24 cellular contexts compared by ENCODE assay signal in genomic region chr17:65185686-65186382, GRCh38. TPM values are rescaled to one million over a fixed set of nuclear protein-coding genes. Genes with fewer than 3 reads are reported as not detected.
DNase-seq lines count a peak whose midpoint lies in the region; ATAC-seq and TF ChIP-seq lines count a peak whose summit lies in the region.
"Had no signal": no experiment of that assay in that cellular context is flagged by ENCODE, and none has a peak within 500 bp of the region (broad histone marks: within the 10 kb centered on the region; RNA-seq: fewer than 3 reads in every experiment).

No MANE protein-coding gene starts in this region.

- no peak overlapping the region for H3K4me2 ChIP-seq in OCI-LY1 (ENCODE audit: low read length)
- H3K4me2 ChIP-seq: KMS-11 had no signal

- no peaks in the 10 kb centered on the region for H3K9me2 ChIP-seq in OCI-LY1 (ENCODE audit: low read depth, low read length)

- no peaks in the 10 kb centered on the region for H3K36me3 Mint-ChIP-seq in activated naive CD4-positive, alpha-beta T cell treated with anti-CD3 and anti-CD28 coated beads, Interleukin-2, amount 50 U/mL, for 24 hours
- no peaks in the 10 kb centered on the region for H3K36me3 Mint-ChIP-seq in activated naive CD4-positive, alpha-beta T cell treated with anti-CD3 and anti-CD28 coated beads, Interleukin-2, amount 50 U/mL, for 72 hours
- H3K36me3 Mint-ChIP-seq: activated naive CD8-positive, alpha-beta T cell treated with anti-CD3 and anti-CD28 coated beads for 36 hours had no signal

- H2AFZ ChIP-seq in OCI-LY1 (ENCODE audit: low read length): no peak overlapping the region

- H3K27ac Mint-ChIP-seq in activated naive CD4-positive, alpha-beta T cell treated with anti-CD3 and anti-CD28 coated beads, Interleukin-2, amount 50 U/mL, for 24 hours: peak overlapping the region; percentile 39
- no peak overlapping the region for H3K27ac Mint-ChIP-seq in activated naive CD4-positive, alpha-beta T cell treated with anti-CD3 and anti-CD28 coated beads, Interleukin-2, amount 50 U/mL, for 72 hours
- H3K27ac Mint-ChIP-seq: activated B cell treated with CpG ODN at 0.5 μM for 24 hours; activated naive CD8-positive, alpha-beta T cell treated with anti-CD3 and anti-CD28 coated beads for 36 hours had no signal

- TF ChIP-seq CTCF in OCI-LY1 (IDR thresholded peaks at IDR 0.05; ENCODE audit: low read length): peak; percentile 7; the same call in 1 of the 2 replicates

- H3K27ac ChIP-seq in OCI-LY1 (ENCODE audit: low read depth, low read length, poor library complexity, severe bottlenecking): no peak overlapping the region
- no peak overlapping the region for H3K27ac ChIP-seq in iPS-20b (ENCODE audit: low read length)
- H3K27ac ChIP-seq: ascending aorta, KMS-11, RWPE1, skin epidermis, upper lobe of right lung had no signal

- H3K4me3 ChIP-seq in OCI-LY1 (ENCODE audit: low read depth, low read length, poor library complexity, severe bottlenecking): no peak overlapping the region
- no peak overlapping the region for H3K4me3 ChIP-seq in iPS-20b (ENCODE audit: low read length)
- H3K4me3 ChIP-seq: ascending aorta, lung, skin epidermis, upper lobe of right lung had no signal

- no peaks in the 10 kb centered on the region for H3K27me3 Mint-ChIP-seq in activated naive CD4-positive, alpha-beta T cell treated with anti-CD3 and anti-CD28 coated beads, Interleukin-2, amount 50 U/mL, for 24 hours
- H3K27me3 Mint-ChIP-seq: activated B cell treated with CpG ODN at 0.5 μM for 24 hours had no signal

- H3K27me3 ChIP-seq in OCI-LY1 (ENCODE audit: insufficient read depth, low read length) (peaks cover 24% of the 10 kb centered on the region), iPS-20b (ENCODE audit: insufficient read depth, low read length) (no peaks in the 10 kb centered on the region)
- H3K27me3 ChIP-seq: ascending aorta, upper lobe of right lung had no signal

- H4K20me1 ChIP-seq in OCI-LY1 (ENCODE audit: insufficient read depth, low read length): no peaks in the 10 kb centered on the region

- DNase-seq in activated naive CD4-positive, alpha-beta T cell treated with anti-CD3 and anti-CD28 coated beads, Interleukin-2, amount 50 U/mL, for 72 hours (ENCODE audit: low spot score in 2 of 2): no peak
- DNase-seq in NK-92 (lab: John Stamatoyannopoulos, UW; ENCODE audit: unreplicated experiment): no peak
- no peak for DNase-seq in NCI-H1417 (lab: John Stamatoyannopoulos, UW)
- DNase-seq: activated B cell treated with CpG ODN at 0.5 μM for 24 hours; activated CD4-positive, alpha-beta T cell treated with anti-CD3 and anti-CD28 coated beads, Interleukin-2, amount 50 U/mL, for 48 hours; activated naive CD8-positive, alpha-beta T cell treated with anti-CD3 and anti-CD28 coated beads for 36 hours; central memory CD4-positive, alpha-beta T cell; dermis blood vessel endothelial cell; kidney glomerular epithelial cell; MV-4-11; NCI-H187; NCI-H524 treated with DMSO at 0.1 percent for 48 hours; upper lobe of right lung had no signal

- H3K36me3 ChIP-seq in OCI-LY1 (ENCODE audit: insufficient read depth, low read length) (no peaks in the 10 kb centered on the region), iPS-20b (ENCODE audit: insufficient read depth, low read depth, low read length) (no peaks in the 10 kb centered on the region)
- H3K36me3 ChIP-seq: ascending aorta, upper lobe of right lung had no signal

- H3K79me2 ChIP-seq in OCI-LY1 (ENCODE audit: insufficient read depth, low read length): no peaks in the 10 kb centered on the region

- H3K9me3 Mint-ChIP-seq in activated naive CD4-positive, alpha-beta T cell treated with anti-CD3 and anti-CD28 coated beads, Interleukin-2, amount 50 U/mL, for 24 hours: no peaks in the 10 kb centered on the region
- no peaks in the 10 kb centered on the region for H3K9me3 Mint-ChIP-seq in activated naive CD4-positive, alpha-beta T cell treated with anti-CD3 and anti-CD28 coated beads, Interleukin-2, amount 50 U/mL, for 72 hours
- H3K9me3 Mint-ChIP-seq: activated B cell treated with CpG ODN at 0.5 μM for 24 hours; activated naive CD8-positive, alpha-beta T cell treated with anti-CD3 and anti-CD28 coated beads for 36 hours; activated T-helper 2 cell treated with anti-CD3 and anti-CD28 coated beads, Interferon-gamma antibody, Interleukin-2, Interleukin-4, amounts not matched to agents 10 μg/mL and 5 μg/mL and 100 μg/mL, durations not matched to agents 14 hours and 24 hours and 36 hours had no signal

- H3K4me1 ChIP-seq in OCI-LY1 (ENCODE audit: insufficient read depth, low read length, severe bottlenecking): peaks cover 12% of the 10 kb centered on the region
- peaks cover 30% of the 10 kb centered on the region for H3K4me1 ChIP-seq in iPS-20b (ENCODE audit: insufficient read depth, low read length)
- H3K4me1 ChIP-seq: ascending aorta had no signal

- no peak overlapping the region for H3K9ac ChIP-seq in OCI-LY1 (ENCODE audit: low read length)
- H3K9ac ChIP-seq in iPS-20b (ENCODE audit: low read depth, low read length): peak overlapping the region; percentile 60; the same call in 1 of the 2 replicates
- H3K9ac ChIP-seq: KMS-11 had no signal

- H3F3A ChIP-seq in OCI-LY1 (ENCODE audit: insufficient read depth, low read length): no peaks in the 10 kb centered on the region

- no peak for ATAC-seq in activated naive CD4-positive, alpha-beta T cell treated with anti-CD3 and anti-CD28 coated beads, Interleukin-2, amount 50 U/mL, for 72 hours
- ATAC-seq in HG03469 (IDR thresholded peaks at IDR 0.05; ENCODE audit: unreplicated experiment) (no peak), HG02884 (IDR thresholded peaks at IDR 0.05; ENCODE audit: unreplicated experiment) (no peak)
- ATAC-seq: upper lobe of right lung had no signal

- peaks cover 21% of the 10 kb centered on the region for H3K4me1 Mint-ChIP-seq in activated naive CD4-positive, alpha-beta T cell treated with anti-CD3 and anti-CD28 coated beads, Interleukin-2, amount 50 U/mL, for 24 hours

- H3K9me3 ChIP-seq in OCI-LY1 (ENCODE audit: low read length) (no peaks in the 10 kb centered on the region), iPS-20b (ENCODE audit: insufficient read depth, low read depth, low read length) (no peaks in the 10 kb centered on the region)
- H3K9me3 ChIP-seq: ascending aorta, upper lobe of right lung had no signal

- H3K4me3 Mint-ChIP-seq in activated naive CD4-positive, alpha-beta T cell treated with anti-CD3 and anti-CD28 coated beads, Interleukin-2, amount 50 U/mL, for 24 hours: no peak overlapping the region
- H3K4me3 Mint-ChIP-seq: activated B cell treated with CpG ODN at 0.5 μM for 24 hours; activated naive CD8-positive, alpha-beta T cell treated with anti-CD3 and anti-CD28 coated beads for 36 hours had no signal

RNA-seq across cellular contexts. Expression of gene RGS9, which starts 48.7 kb away (rescaled TPM):
- 1 to 10 TPM; 1.1 to 1.7 TPM for total RNA-seq in activated naive CD4-positive, alpha-beta T cell treated with anti-CD3 and anti-CD28 coated beads, Interleukin-2, amount 50 U/mL, for 72 hours
